17 cellular contexts compared by ENCODE assay signal in genomic region chr3:13137808-13138565, GRCh38.
DNase-seq lines count a peak whose midpoint lies in the region; ATAC-seq and TF ChIP-seq lines count a peak whose summit lies in the region.
"Had no signal": no experiment of that assay in that cellular context is flagged by ENCODE, and none has a peak within 500 bp of the region (broad histone marks: within the 10 kb centered on the region; RNA-seq: fewer than 3 reads in every experiment).

No MANE protein-coding gene starts in this region.

- no peaks in the 10 kb centered on the region for H3K79me1 ChIP-seq in mesendoderm (ENCODE audit: low read length)

- H3K36me3 ChIP-seq in Peyer's patch (no peaks in the 10 kb centered on the region), mesendoderm (ENCODE audit: control insufficient read depth, insufficient read depth, low read length) (no peaks in the 10 kb centered on the region), spleen (no peaks in the 10 kb centered on the region)

- H4K8ac ChIP-seq in mesendoderm (ENCODE audit: low read depth, low read length), result no peak overlapping the region

- H2BK5ac ChIP-seq in mesendoderm (ENCODE audit: low read length), result no peak overlapping the region

- H3K56ac ChIP-seq in mesendoderm (ENCODE audit: low read length), result no peak overlapping the region

- no peaks in the 10 kb centered on the region for H3K4me1 ChIP-seq in Peyer's patch
- H3K4me1 ChIP-seq in mesendoderm (ENCODE audit: control insufficient read depth, low read depth, low read length), result no peaks in the 10 kb centered on the region
- H3K4me1 ChIP-seq in spleen, result peaks cover 0 to 30% (median 7%) of the 10 kb centered on the region in 6 donors
- H3K4me1 ChIP-seq: Caco-2 had no signal

- H3K9me3 ChIP-seq in Peyer's patch (no peaks in the 10 kb centered on the region), spleen (no peaks in the 10 kb centered on the region)
- H3K9me3 ChIP-seq: Caco-2 had no signal

- intact Hi-C loops in spleen (cut with DNase I; ENCODE audit: low total_unique reads), result no loop called here

- peak; percentile 44 for DNase-seq in activated CD8-positive, alpha-beta memory T cell treated with anti-CD3 and anti-CD28 coated beads, Interleukin-2, amount 50 U/mL, for 48 hours
- DNase-seq in activated CD8-positive, alpha-beta memory T cell treated with anti-CD3 and anti-CD28 coated beads for 24 hours, result no peak
- DNase-seq in Peyer's patch, result peak in 2 of 3 donors; percentile 34 to 36
- DNase-seq in mesendoderm, result no peak
- DNase-seq in spleen, result peak; percentile 54
- no peak for DNase-seq in AG20443 (ENCODE audit: low spot score)
- DNase-seq: DMS53, KG1, NCI-H1048, NCI-H1694 treated with DMSO at 0.1 percent for 48 hours, NCI-H446, NCI-H748 treated with DMSO at 0.1 percent for 48 hours, SHP77 treated with DMSO at 0.1 percent for 48 hours had no signal

- H4K5ac ChIP-seq in mesendoderm (ENCODE audit: low read length), result no peak overlapping the region

- no peak for TF ChIP-seq CTCF in Peyer's patch (IDR thresholded peaks at IDR 0.05)
- TF ChIP-seq CTCF in spleen (IDR thresholded peaks at IDR 0.05 in 8 of 11, conservative IDR thresholded peaks at IDR 0.05 in 3 of 11), result no peak

- H3K4me3 ChIP-seq in Peyer's patch (no peak overlapping the region), mesendoderm (ENCODE audit: low read length) (no peak overlapping the region), spleen (no peak overlapping the region)

- H2BK15ac ChIP-seq in mesendoderm (replicated peaks; ENCODE audit: low read depth), result no peak overlapping the region

- H3K79me2 ChIP-seq in mesendoderm (ENCODE audit: control insufficient read depth, insufficient read depth, low read length), result no peaks in the 10 kb centered on the region

- H3K27ac ChIP-seq in Peyer's patch (no peak overlapping the region), mesendoderm (ENCODE audit: low read depth, low read length) (no peak overlapping the region), spleen (peak overlapping the region in 1 of 8 donors; percentile 2)
- H3K27ac ChIP-seq: C4-2B had no signal

- H3K27me3 ChIP-seq in Peyer's patch (no peaks in the 10 kb centered on the region), mesendoderm (ENCODE audit: insufficient read depth, low read length, poor library complexity) (no peaks in the 10 kb centered on the region), spleen (replicated peaks in 1 of 7) (peaks cover 0 to 14% (median 0%) of the 10 kb centered on the region in 7 donors)

- H3K4ac ChIP-seq in mesendoderm (ENCODE audit: low read depth, low read length), result no peak overlapping the region

- H3K23ac ChIP-seq in mesendoderm (ENCODE audit: low read length), result peak overlapping the region; percentile 1

- H2AK5ac ChIP-seq in mesendoderm (ENCODE audit: low read length), result no peak overlapping the region

- no peak overlapping the region for H3K9ac ChIP-seq in mesendoderm (ENCODE audit: low read length)

- H3K18ac ChIP-seq in mesendoderm (ENCODE audit: low read length), result no peak overlapping the region

- H3K4me2 ChIP-seq in mesendoderm (ENCODE audit: low read length), result no peak overlapping the region

- whole genome bisulfite sequencing in mesendoderm (ENCODE audit: extremely low coverage, insufficient coverage, low lambda C conversion rate), result no CpG with 5 or more reads among the region's 16 CpGs
- WGBS in spleen, 5 donors, result 82 to 88% (median 85%) methylated on average over 9 to 16 of the region's 16 CpGs

- ATAC-seq in HG02938 (IDR thresholded peaks at IDR 0.05; ENCODE audit: unreplicated experiment) (no peak), HG02588 (IDR thresholded peaks at IDR 0.05; ENCODE audit: unreplicated experiment) (no peak)

- no peak overlapping the region for H2BK120ac ChIP-seq in mesendoderm (ENCODE audit: low read depth, low read length)

- TF ChIP-seq POLR2A in Peyer's patch (IDR thresholded peaks at IDR 0.05) (no peak), spleen (IDR thresholded peaks at IDR 0.05) (no peak)

Comparison
In these comparisons a context has a peak if more than half of its experiments do, and no peak if none do; other contexts are left out.
1. DNase-seq: peak in activated CD8-positive, alpha-beta memory T cell treated with anti-CD3 and anti-CD28 coated beads, Interleukin-2, amount 50 U/mL, for 48 hours (single experiment), Peyer's patch (2 of 3) and spleen (single experiment); none in activated CD8-positive, alpha-beta memory T cell treated with anti-CD3 and anti-CD28 coated beads for 24 hours (single experiment), mesendoderm (single experiment) and AG20443 (single experiment).